3 cellular contexts compared by ENCODE assay signal in the genomic region with DNA sequence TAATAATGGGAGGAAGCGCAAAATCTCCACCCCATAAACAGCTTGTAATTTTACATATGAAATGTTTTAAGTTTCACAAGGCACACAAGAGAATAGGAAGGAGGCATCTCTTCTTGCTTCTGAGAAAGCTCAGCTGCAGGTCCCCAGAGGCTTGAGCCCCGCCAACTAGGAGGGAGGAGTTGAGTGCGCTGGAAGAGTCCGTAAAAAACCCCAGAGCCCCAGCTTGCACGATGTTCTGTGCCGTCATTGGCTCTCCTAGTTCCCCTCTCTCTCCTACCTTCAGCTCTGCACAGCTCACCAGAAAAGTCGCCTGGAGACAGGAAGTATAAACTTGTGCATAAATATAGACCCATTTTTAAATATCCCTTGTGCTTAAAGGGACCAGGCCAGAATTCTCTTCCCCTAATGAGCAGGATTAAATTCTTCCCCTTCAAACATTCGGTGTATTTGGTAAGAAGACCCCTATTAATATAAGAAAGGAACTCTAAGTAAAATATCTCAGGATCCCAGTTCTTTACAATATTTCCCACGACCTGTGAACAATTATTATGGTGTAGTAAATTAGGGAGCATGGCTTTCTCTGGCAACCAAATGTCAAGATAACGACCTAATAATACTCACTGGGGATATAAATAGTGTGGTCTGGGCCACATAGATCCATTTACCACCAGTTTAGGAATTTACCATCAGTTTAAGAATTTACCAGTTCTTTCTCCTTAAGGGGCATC.
TF ChIP-seq lines count a peak whose summit lies in the region.

No MANE protein-coding gene starts in this region.

TF ChIP-seq in liver, 16 proteins besides CTCF, POLR2A, EP300 and RAD21:
- no peak for TF ChIP-seq EGR1 (IDR thresholded peaks at IDR 0.05; ENCODE audit: low read depth in 2 of 2)
- peak; percentile 12 for TF ChIP-seq SP1 (IDR thresholded peaks at IDR 0.05)

TF ChIP-seq in HepG2, 621 proteins besides CTCF, POLR2A, EP300 and RAD21:
- TF ChIP-seq HNRNPK (IDR thresholded peaks at IDR 0.05; ENCODE audit: low read depth, low read length, poor library complexity, severe bottlenecking) (no peak), ELF4 (CRISPR knock-in tag; IDR thresholded peaks at IDR 0.05; ENCODE audit: borderline replicate concordance) (no peak), ZNF747 (CRISPR knock-in tag; IDR thresholded peaks at IDR 0.05; ENCODE audit: borderline replicate concordance) (no peak), EED (CRISPR knock-in tag; IDR thresholded peaks at IDR 0.05) (no peak)

TF ChIP-seq in GM12878, 131 proteins besides CTCF, POLR2A, EP300 and RAD21 (continues in another document):
- TF ChIP-seq, protein P1, sequence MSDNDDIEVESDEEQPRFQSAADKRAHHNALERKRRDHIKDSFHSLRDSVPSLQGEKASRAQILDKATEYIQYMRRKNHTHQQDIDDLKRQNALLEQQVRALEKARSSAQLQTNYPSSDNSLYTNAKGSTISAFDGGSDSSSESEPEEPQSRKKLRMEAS (IDR thresholded peaks at IDR 0.05; ENCODE audit: low read depth, low read length), result no peak
- TF ChIP-seq HCFC1 (IDR thresholded peaks at IDR 0.05; ENCODE audit: low read length), result no peak
- no peak for TF ChIP-seq WRNIP1 (IDR thresholded peaks at IDR 0.05; ENCODE audit: borderline replicate concordance, low read depth, low read length)
- TF ChIP-seq HDGF (IDR thresholded peaks at IDR 0.05), result no peak
- TF ChIP-seq, protein P2, sequence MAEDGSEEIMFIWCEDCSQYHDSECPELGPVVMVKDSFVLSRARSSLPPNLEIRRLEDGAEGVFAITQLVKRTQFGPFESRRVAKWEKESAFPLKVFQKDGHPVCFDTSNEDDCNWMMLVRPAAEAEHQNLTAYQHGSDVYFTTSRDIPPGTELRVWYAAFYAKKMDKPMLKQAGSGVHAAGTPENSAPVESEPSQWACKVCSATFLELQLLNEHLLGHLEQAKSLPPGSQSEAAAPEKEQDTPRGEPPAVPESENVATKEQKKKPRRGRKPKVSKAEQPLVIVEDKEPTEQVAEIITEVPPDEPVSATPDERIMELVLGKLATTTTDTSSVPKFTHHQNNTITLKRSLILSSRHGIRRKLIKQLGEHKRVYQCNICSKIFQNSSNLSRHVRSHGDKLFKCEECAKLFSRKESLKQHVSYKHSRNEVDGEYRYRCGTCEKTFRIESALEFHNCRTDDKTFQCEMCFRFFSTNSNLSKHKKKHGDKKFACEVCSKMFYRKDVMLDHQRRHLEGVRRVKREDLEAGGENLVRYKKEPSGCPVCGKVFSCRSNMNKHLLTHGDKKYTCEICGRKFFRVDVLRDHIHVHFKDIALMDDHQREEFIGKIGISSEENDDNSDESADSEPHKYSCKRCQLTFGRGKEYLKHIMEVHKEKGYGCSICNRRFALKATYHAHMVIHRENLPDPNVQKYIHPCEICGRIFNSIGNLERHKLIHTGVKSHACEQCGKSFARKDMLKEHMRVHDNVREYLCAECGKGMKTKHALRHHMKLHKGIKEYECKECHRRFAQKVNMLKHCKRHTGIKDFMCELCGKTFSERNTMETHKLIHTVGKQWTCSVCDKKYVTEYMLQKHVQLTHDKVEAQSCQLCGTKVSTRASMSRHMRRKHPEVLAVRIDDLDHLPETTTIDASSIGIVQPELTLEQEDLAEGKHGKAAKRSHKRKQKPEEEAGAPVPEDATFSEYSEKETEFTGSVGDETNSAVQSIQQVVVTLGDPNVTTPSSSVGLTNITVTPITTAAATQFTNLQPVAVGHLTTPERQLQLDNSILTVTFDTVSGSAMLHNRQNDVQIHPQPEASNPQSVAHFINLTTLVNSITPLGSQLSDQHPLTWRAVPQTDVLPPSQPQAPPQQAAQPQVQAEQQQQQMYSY (CRISPR knock-in tag; IDR thresholded peaks at IDR 0.05), result no peak
- TF ChIP-seq, protein P3, sequence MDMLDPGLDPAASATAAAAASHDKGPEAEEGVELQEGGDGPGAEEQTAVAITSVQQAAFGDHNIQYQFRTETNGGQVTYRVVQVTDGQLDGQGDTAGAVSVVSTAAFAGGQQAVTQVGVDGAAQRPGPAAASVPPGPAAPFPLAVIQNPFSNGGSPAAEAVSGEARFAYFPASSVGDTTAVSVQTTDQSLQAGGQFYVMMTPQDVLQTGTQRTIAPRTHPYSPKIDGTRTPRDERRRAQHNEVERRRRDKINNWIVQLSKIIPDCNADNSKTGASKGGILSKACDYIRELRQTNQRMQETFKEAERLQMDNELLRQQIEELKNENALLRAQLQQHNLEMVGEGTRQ (IDR thresholded peaks at IDR 0.05; ENCODE audit: borderline replicate concordance, low read depth, low read length), result no peak
- TF ChIP-seq, protein P4, sequence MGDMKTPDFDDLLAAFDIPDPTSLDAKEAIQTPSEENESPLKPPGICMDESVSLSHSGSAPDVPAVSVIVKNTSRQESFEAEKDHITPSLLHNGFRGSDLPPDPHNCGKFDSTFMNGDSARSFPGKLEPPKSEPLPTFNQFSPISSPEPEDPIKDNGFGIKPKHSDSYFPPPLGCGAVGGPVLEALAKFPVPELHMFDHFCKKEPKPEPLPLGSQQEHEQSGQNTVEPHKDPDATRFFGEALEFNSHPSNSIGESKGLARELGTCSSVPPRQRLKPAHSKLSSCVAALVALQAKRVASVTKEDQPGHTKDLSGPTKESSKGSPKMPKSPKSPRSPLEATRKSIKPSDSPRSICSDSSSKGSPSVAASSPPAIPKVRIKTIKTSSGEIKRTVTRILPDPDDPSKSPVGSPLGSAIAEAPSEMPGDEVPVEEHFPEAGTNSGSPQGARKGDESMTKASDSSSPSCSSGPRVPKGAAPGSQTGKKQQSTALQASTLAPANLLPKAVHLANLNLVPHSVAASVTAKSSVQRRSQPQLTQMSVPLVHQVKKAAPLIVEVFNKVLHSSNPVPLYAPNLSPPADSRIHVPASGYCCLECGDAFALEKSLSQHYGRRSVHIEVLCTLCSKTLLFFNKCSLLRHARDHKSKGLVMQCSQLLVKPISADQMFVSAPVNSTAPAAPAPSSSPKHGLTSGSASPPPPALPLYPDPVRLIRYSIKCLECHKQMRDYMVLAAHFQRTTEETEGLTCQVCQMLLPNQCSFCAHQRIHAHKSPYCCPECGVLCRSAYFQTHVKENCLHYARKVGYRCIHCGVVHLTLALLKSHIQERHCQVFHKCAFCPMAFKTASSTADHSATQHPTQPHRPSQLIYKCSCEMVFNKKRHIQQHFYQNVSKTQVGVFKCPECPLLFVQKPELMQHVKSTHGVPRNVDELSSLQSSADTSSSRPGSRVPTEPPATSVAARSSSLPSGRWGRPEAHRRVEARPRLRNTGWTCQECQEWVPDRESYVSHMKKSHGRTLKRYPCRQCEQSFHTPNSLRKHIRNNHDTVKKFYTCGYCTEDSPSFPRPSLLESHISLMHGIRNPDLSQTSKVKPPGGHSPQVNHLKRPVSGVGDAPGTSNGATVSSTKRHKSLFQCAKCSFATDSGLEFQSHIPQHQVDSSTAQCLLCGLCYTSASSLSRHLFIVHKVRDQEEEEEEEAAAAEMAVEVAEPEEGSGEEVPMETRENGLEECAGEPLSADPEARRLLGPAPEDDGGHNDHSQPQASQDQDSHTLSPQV (IDR thresholded peaks at IDR 0.05), result 0 out of 2 replicates have a peak, but pooled peaks have one; percentile 28
- TF ChIP-seq, protein P5, sequence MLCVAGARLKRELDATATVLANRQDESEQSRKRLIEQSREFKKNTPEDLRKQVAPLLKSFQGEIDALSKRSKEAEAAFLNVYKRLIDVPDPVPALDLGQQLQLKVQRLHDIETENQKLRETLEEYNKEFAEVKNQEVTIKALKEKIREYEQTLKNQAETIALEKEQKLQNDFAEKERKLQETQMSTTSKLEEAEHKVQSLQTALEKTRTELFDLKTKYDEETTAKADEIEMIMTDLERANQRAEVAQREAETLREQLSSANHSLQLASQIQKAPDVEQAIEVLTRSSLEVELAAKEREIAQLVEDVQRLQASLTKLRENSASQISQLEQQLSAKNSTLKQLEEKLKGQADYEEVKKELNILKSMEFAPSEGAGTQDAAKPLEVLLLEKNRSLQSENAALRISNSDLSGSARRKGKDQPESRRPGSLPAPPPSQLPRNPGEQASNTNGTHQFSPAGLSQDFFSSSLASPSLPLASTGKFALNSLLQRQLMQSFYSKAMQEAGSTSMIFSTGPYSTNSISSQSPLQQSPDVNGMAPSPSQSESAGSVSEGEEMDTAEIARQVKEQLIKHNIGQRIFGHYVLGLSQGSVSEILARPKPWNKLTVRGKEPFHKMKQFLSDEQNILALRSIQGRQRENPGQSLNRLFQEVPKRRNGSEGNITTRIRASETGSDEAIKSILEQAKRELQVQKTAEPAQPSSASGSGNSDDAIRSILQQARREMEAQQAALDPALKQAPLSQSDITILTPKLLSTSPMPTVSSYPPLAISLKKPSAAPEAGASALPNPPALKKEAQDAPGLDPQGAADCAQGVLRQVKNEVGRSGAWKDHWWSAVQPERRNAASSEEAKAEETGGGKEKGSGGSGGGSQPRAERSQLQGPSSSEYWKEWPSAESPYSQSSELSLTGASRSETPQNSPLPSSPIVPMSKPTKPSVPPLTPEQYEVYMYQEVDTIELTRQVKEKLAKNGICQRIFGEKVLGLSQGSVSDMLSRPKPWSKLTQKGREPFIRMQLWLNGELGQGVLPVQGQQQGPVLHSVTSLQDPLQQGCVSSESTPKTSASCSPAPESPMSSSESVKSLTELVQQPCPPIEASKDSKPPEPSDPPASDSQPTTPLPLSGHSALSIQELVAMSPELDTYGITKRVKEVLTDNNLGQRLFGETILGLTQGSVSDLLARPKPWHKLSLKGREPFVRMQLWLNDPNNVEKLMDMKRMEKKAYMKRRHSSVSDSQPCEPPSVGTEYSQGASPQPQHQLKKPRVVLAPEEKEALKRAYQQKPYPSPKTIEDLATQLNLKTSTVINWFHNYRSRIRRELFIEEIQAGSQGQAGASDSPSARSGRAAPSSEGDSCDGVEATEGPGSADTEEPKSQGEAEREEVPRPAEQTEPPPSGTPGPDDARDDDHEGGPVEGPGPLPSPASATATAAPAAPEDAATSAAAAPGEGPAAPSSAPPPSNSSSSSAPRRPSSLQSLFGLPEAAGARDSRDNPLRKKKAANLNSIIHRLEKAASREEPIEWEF (IDR thresholded peaks at IDR 0.05; ENCODE audit: insufficient replicate concordance, low read depth, low read length), result peak; percentile 85
- no peak for TF ChIP-seq ETV6 (conservative IDR thresholded peaks at IDR 0.05 in 1 of 2, IDR thresholded peaks at IDR 0.05 in 1 of 2; ENCODE audit: borderline replicate concordance in 1 of 2, low read depth in 1 of 2)
- TF ChIP-seq EED (IDR thresholded peaks at IDR 0.05; ENCODE audit: low read depth), result no peak; the same call in 1 of the 2 replicates
- TF ChIP-seq ZNF274 (IDR thresholded peaks at IDR 0.05; ENCODE audit: insufficient read depth, insufficient read length), result no peak
- no peak for TF ChIP-seq NR2F1 (conservative IDR thresholded peaks at IDR 0.05)
- 0 out of 2 replicates have a peak, but pooled peaks have one; percentile 35 for TF ChIP-seq GATAD2B (conservative IDR thresholded peaks at IDR 0.05; ENCODE audit: low read depth)
- TF ChIP-seq BCL11A (IDR thresholded peaks at IDR 0.05; ENCODE audit: low read depth, low read length), result no peak
- no peak for TF ChIP-seq NR2C1 (IDR thresholded peaks at IDR 0.05)
- TF ChIP-seq, protein P6, sequence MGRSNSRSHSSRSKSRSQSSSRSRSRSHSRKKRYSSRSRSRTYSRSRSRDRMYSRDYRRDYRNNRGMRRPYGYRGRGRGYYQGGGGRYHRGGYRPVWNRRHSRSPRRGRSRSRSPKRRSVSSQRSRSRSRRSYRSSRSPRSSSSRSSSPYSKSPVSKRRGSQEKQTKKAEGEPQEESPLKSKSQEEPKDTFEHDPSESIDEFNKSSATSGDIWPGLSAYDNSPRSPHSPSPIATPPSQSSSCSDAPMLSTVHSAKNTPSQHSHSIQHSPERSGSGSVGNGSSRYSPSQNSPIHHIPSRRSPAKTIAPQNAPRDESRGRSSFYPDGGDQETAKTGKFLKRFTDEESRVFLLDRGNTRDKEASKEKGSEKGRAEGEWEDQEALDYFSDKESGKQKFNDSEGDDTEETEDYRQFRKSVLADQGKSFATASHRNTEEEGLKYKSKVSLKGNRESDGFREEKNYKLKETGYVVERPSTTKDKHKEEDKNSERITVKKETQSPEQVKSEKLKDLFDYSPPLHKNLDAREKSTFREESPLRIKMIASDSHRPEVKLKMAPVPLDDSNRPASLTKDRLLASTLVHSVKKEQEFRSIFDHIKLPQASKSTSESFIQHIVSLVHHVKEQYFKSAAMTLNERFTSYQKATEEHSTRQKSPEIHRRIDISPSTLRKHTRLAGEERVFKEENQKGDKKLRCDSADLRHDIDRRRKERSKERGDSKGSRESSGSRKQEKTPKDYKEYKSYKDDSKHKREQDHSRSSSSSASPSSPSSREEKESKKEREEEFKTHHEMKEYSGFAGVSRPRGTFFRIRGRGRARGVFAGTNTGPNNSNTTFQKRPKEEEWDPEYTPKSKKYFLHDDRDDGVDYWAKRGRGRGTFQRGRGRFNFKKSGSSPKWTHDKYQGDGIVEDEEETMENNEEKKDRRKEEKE (IDR thresholded peaks at IDR 0.05), result no peak
- no peak for TF ChIP-seq SRF (IDR thresholded peaks at IDR 0.05; ENCODE audit: low read depth in 2 of 2, low read length in 2 of 2)
- TF ChIP-seq, protein P7, sequence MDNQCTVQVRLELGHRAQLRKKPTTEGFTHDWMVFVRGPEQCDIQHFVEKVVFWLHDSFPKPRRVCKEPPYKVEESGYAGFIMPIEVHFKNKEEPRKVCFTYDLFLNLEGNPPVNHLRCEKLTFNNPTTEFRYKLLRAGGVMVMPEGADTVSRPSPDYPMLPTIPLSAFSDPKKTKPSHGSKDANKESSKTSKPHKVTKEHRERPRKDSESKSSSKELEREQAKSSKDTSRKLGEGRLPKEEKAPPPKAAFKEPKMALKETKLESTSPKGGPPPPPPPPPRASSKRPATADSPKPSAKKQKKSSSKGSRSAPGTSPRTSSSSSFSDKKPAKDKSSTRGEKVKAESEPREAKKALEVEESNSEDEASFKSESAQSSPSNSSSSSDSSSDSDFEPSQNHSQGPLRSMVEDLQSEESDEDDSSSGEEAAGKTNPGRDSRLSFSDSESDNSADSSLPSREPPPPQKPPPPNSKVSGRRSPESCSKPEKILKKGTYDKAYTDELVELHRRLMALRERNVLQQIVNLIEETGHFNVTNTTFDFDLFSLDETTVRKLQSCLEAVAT (IDR thresholded peaks at IDR 0.05), result no peak
- TF ChIP-seq SMAD1 (IDR thresholded peaks at IDR 0.05; ENCODE audit: low read depth, partially characterized antibody), result peak; percentile 33
- no peak for TF ChIP-seq STAT1 (conservative IDR thresholded peaks at IDR 0.05)
- TF ChIP-seq RFX5 (IDR thresholded peaks at IDR 0.05; ENCODE audit: low read depth, low read length), result peak; percentile 80
- TF ChIP-seq SP1 (IDR thresholded peaks at IDR 0.05; ENCODE audit: low read depth, low read length), result peak; percentile 83
- TF ChIP-seq ZNF217 (IDR thresholded peaks at IDR 0.05), result no peak
- TF ChIP-seq, protein P8, sequence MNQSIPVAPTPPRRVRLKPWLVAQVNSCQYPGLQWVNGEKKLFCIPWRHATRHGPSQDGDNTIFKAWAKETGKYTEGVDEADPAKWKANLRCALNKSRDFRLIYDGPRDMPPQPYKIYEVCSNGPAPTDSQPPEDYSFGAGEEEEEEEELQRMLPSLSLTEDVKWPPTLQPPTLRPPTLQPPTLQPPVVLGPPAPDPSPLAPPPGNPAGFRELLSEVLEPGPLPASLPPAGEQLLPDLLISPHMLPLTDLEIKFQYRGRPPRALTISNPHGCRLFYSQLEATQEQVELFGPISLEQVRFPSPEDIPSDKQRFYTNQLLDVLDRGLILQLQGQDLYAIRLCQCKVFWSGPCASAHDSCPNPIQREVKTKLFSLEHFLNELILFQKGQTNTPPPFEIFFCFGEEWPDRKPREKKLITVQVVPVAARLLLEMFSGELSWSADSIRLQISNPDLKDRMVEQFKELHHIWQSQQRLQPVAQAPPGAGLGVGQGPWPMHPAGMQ (IDR thresholded peaks at IDR 0.05; ENCODE audit: borderline replicate concordance), result no peak
- no peak for TF ChIP-seq NFYA (IDR thresholded peaks at IDR 0.05; ENCODE audit: borderline replicate concordance, low read depth, low read length)
- no peak for TF ChIP-seq POLR2AphosphoS2 (IDR thresholded peaks at IDR 0.05; ENCODE audit: low read depth, low read length)
- no peak for TF ChIP-seq FOS (IDR thresholded peaks at IDR 0.05; ENCODE audit: borderline replicate concordance, extremely low read depth, insufficient read length)
- TF ChIP-seq SUZ12 (IDR thresholded peaks at IDR 0.05; ENCODE audit: unreplicated experiment), result no peak
- peak; percentile 58 to 72; a peak in 2 of 4 replicates for TF ChIP-seq BHLHE40 (IDR thresholded peaks at IDR 0.05; ENCODE audit: borderline replicate concordance in 1 of 2, low read depth in 2 of 2, low read length in 1 of 2)
- no peak for TF ChIP-seq TCF3 (IDR thresholded peaks at IDR 0.05; ENCODE audit: borderline replicate concordance, insufficient read depth, low read depth, low read length)
